ENCODE assay signal across 24 cellular contexts in the genomic region with DNA sequence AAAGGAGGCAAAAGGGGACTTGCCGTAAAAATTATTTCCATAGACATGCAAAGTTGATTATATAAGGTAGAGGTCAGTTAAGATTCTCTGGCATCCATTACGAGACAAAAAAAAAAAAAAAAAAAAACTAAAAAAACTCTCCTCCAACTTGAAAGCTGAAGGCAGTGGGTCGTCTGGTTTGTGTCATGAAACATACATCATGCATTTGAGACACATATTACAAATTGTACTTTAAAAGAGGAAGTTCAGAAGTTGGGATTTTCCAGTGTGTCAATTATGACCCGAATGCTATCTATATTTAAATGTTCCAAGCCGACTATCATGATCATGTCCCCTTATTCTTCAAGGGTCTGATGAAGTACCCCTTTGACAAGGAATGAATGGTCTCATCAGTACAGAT.
"Had no signal": no experiment of that assay in that cellular context is flagged by ENCODE, and none has a peak within 500 bp of the region (broad histone marks: within the 10 kb centered on the region; RNA-seq: fewer than 3 reads in every experiment).

No MANE protein-coding gene starts in this region.

- DNase-seq: activated B cell treated with CpG ODN at 0.5 μM for 24 hours; activated CD4-positive, alpha-beta T cell treated with anti-CD3 and anti-CD28 coated beads for 36 hours; activated CD4-positive, alpha-beta T cell treated with anti-CD3 and anti-CD28 coated beads, Interleukin-2, amount 50 U/mL, for 48 hours; activated effector memory CD4-positive, alpha-beta T cell treated with Interleukin-2 at 50 U/mL for 16 hours; activated naive CD4-positive, alpha-beta T cell treated with anti-CD3 and anti-CD28 coated beads for 36 hours; activated naive CD8-positive, alpha-beta T cell treated with anti-CD3 and anti-CD28 coated beads, Interleukin-2, amount 10 ng/mL, durations not matched to agents 7 days and 5 days; activated T-cell treated with anti-CD3 and anti-CD28 coated beads, Interleukin-2, amount 50 U/mL, for 72 hours; amniotic stem cell; effector memory CD4-positive, alpha-beta T cell; foreskin melanocyte; hippocampal formation; kidney glomerular epithelial cell; left lung; ovary; psoas muscle; stimulated activated CD4-positive, alpha-beta T cell treated with anti-CD3 and anti-CD28 coated beads, Interleukin-4, amount 100 ng/mL, for 24 hours; substantia nigra; T-helper 9 cell; thyroid gland; upper lobe of right lung had no signal

- H3K9me3 ChIP-seq: breast epithelium, left lung, neutrophil, ovary, psoas muscle, right atrium auricular region, thyroid gland, upper lobe of right lung had no signal

- H3K27me3 ChIP-seq: breast epithelium, left lung, ovary, right atrium auricular region, thyroid gland, upper lobe of right lung had no signal

- H3K27ac ChIP-seq: breast epithelium, left lung, neutrophil, ovary, psoas muscle, right atrium auricular region, thyroid gland, upper lobe of right lung had no signal

- ATAC-seq: activated CD4-positive, alpha-beta T cell treated with anti-CD3 and anti-CD28 coated beads for 36 hours; activated T-cell treated with anti-CD3 and anti-CD28 coated beads, Interleukin-2, amount 50 U/mL, for 72 hours; esophagus mucosa; left lung; psoas muscle; upper lobe of right lung had no signal

- H3K4me3 ChIP-seq: breast epithelium, left lung, ovary, psoas muscle, right atrium auricular region, thyroid gland, upper lobe of right lung had no signal

- H3K4me1 ChIP-seq: breast epithelium, left lung, psoas muscle, right atrium auricular region, thyroid gland, upper lobe of right lung had no signal
